In genomic region chr9:35665471-35665818, GRCh38 we compare ENCODE assay signal across 8 cellular contexts. TPM values are rescaled to one million over a fixed set of nuclear protein-coding genes. Genes with fewer than 3 reads are reported as not detected.
DNase-seq lines count a peak whose midpoint lies in the region; ATAC-seq and TF ChIP-seq lines count a peak whose summit lies in the region.

No MANE protein-coding gene starts in this region.

- H3K4me3 ChIP-seq in BJ (ENCODE audit: low read depth, low read length) (peak overlapping the region; percentile 59), LNCaP clone FGC (ENCODE audit: low read depth, low read length) (peak overlapping the region; percentile 83), ectodermal cell (ENCODE audit: insufficient read depth, low read depth, low read length) (peak overlapping the region; percentile 69), neural cell (ENCODE audit: low read length) (peak overlapping the region; percentile 82)

- 79 to 80% methylated on average over 5 of the region's 5 CpGs for WGBS in ectodermal cell, 2 experiments

- no peaks in the 10 kb centered on the region for H3K79me2 ChIP-seq in neural cell (replicated peaks; ENCODE audit: insufficient read depth, low read length)

- CTCF ChIA-PET in BJ (lab: Yijun Ruan, JAX), result interaction anchor here (0.6 to 6.4 kb wide), 7 partner anchors 8 to 64 kb away, joined by 3 to 63 read pairs (median 6); partner anchors contain the start of gene CA9

- peak overlapping the region; percentile 54 for H3K9ac ChIP-seq in neural cell (ENCODE audit: low read length)

- TF ChIP-seq EP300 in neural cell (conservative IDR thresholded peaks at IDR 0.05; ENCODE audit: poor library complexity, severe bottlenecking), result no peak

- TF ChIP-seq CTCF in BJ (IDR thresholded peaks at IDR 0.05; ENCODE audit: insufficient read depth, low read depth, low read length), result no peak
- no peak for TF ChIP-seq CTCF in LNCaP clone FGC (IDR thresholded peaks at IDR 0.05; ENCODE audit: control insufficient read depth, extremely low read depth, insufficient read depth)
- TF ChIP-seq CTCF in neural cell (IDR thresholded peaks at IDR 0.05; ENCODE audit: poor library complexity, severe bottlenecking), result no peak

- peaks cover 11% of the 10 kb centered on the region for H3K4me1 ChIP-seq in ectodermal cell (ENCODE audit: control insufficient read depth, insufficient read depth, low read length)

- no peaks in the 10 kb centered on the region for H3K9me2 ChIP-seq in neural cell (ENCODE audit: insufficient read depth, low read length)

- H2AFZ ChIP-seq in neural cell (ENCODE audit: low read depth, low read length), result peak overlapping the region; percentile 45

- H3K9me3 ChIP-seq in ectodermal cell (ENCODE audit: control insufficient read depth, low read length) (no peaks in the 10 kb centered on the region), neural cell (ENCODE audit: low read length) (no peaks in the 10 kb centered on the region)

- H3K27me3 ChIP-seq in BJ (ENCODE audit: control insufficient read depth, insufficient read depth, low read length) (no peaks in the 10 kb centered on the region), ectodermal cell (ENCODE audit: control insufficient read depth, insufficient read depth, low read length, poor library complexity, severe bottlenecking) (no peaks in the 10 kb centered on the region), neural cell (ENCODE audit: insufficient read depth, low read depth, low read length) (no peaks in the 10 kb centered on the region)

- TF ChIP-seq RAD21 in neural cell (conservative IDR thresholded peaks at IDR 0.05), result no peak

- no peak for DNase-seq in BJ (ENCODE audit: low read depth)
- DNase-seq in LNCaP clone FGC (ENCODE audit: low read depth), result no peak
- no peak for DNase-seq in NCI-H1092 treated with DMSO at 0.1 percent for 48 hours (lab: John Stamatoyannopoulos, UW)

- H4K20me1 ChIP-seq in neural cell (ENCODE audit: insufficient read depth), result no peaks in the 10 kb centered on the region

- H3F3A ChIP-seq in neural cell (ENCODE audit: insufficient read depth, low read length, poor library complexity, severe bottlenecking), result no peaks in the 10 kb centered on the region

- H3K27ac ChIP-seq in ectodermal cell (ENCODE audit: insufficient read depth, low read depth, low read length, poor library complexity, severe bottlenecking) (no peak overlapping the region), neural cell (ENCODE audit: low read length) (no peak overlapping the region)

- H3K4me2 ChIP-seq in neural cell (ENCODE audit: low read length), result peak overlapping the region; percentile 80

- ATAC-seq in GM21528 (IDR thresholded peaks at IDR 0.05; ENCODE audit: low FRiP score, unreplicated experiment) (no peak), HG03135 (IDR thresholded peaks at IDR 0.05; ENCODE audit: unreplicated experiment) (no peak), HG02885 (IDR thresholded peaks at IDR 0.05; ENCODE audit: poor library complexity, unreplicated experiment) (no peak)

- H3K36me3 ChIP-seq in BJ (ENCODE audit: control insufficient read depth, insufficient read depth, low read length) (no peaks in the 10 kb centered on the region), ectodermal cell (ENCODE audit: control insufficient read depth, insufficient read depth, low read length) (peaks cover 21% of the 10 kb centered on the region), neural cell (ENCODE audit: insufficient read depth, low read length) (peaks cover 8% of the 10 kb centered on the region)

- POLR2A ChIA-PET in BJ (lab: Charles Lee), result interaction anchor here (0.7 kb wide), 1 partner anchor 23 kb away, joined by 3 read pairs; no protein-coding TSS in a partner anchor

TF ChIP-seq in neural cell, 6 proteins besides CTCF, POLR2A, EP300 and RAD21:
- TF ChIP-seq MXI1 (conservative IDR thresholded peaks at IDR 0.05; ENCODE audit: poor library complexity, severe bottlenecking), result no peak

RNA-seq across cellular contexts. Expression of gene ARHGEF39, which starts 0.5 kb away (rescaled TPM):
- 2.7 and 4.1 TPM in 2 replicates for polyA plus RNA-seq in BJ (2011; rRNA removed)
- polyA minus RNA-seq in BJ (2011; rRNA and poly(A)+ RNA removed), result 3.7 and 4.2 TPM in 2 replicates
- 21.8 TPM for polyA plus RNA-seq in ectodermal cell (2013, experiment 1 of 4)
- polyA plus RNA-seq in ectodermal cell (2013, experiment 2 of 4), result 18.0 TPM
- polyA plus RNA-seq in ectodermal cell (2013, experiment 3 of 4), result 18.9 TPM
- polyA plus RNA-seq in ectodermal cell (2013, experiment 4 of 4), result 20.5 TPM
- 0.51 TPM in 1 of 2 replicates, not detected in the other for polyA plus RNA-seq in neural cell
- not detected in 2 replicates for polyA minus RNA-seq in neural cell

RNA-seq across cellular contexts. Expression of gene CCDC107, which starts 7.4 kb away (rescaled TPM):
- 22.0 and 27.9 TPM in 2 replicates for polyA plus RNA-seq in BJ (2011; rRNA removed)
- polyA minus RNA-seq in BJ (2011; rRNA and poly(A)+ RNA removed), result 5.8 and 9.7 TPM in 2 replicates
- 14.5 TPM for polyA plus RNA-seq in ectodermal cell (2013, experiment 1 of 4)
- 12.9 TPM for polyA plus RNA-seq in ectodermal cell (2013, experiment 2 of 4)
- 16.5 TPM for polyA plus RNA-seq in ectodermal cell (2013, experiment 3 of 4)
- polyA plus RNA-seq in ectodermal cell (2013, experiment 4 of 4), result 16.4 TPM
- polyA plus RNA-seq in neural cell, result 41.4 and 44.4 TPM in 2 replicates
- 11.8 and 12.4 TPM in 2 replicates for polyA minus RNA-seq in neural cell

RNA-seq across cellular contexts. Expression of gene RMRP, which starts 7.6 kb away (rescaled TPM):
- 235 and 1,738 TPM in 2 replicates for polyA plus RNA-seq in BJ (2011; rRNA removed)
- polyA minus RNA-seq in BJ (2011; rRNA and poly(A)+ RNA removed), result 13,377 and 21,567 TPM in 2 replicates
- 6,931 TPM for polyA plus RNA-seq in ectodermal cell (2013, experiment 1 of 4)
- polyA plus RNA-seq in ectodermal cell (2013, experiment 2 of 4), result 5,776 TPM
- 12,572 TPM for polyA plus RNA-seq in ectodermal cell (2013, experiment 3 of 4)
- polyA plus RNA-seq in ectodermal cell (2013, experiment 4 of 4), result 8,224 TPM
- 9,508 TPM in 1 of 2 replicates, not detected in the other for polyA plus RNA-seq in neural cell
- 23,296 and 96,249 TPM in 2 replicates for polyA minus RNA-seq in neural cell

RNA-seq across cellular contexts. Expression of gene CA9, which starts 8.3 kb away (rescaled TPM):
- polyA plus RNA-seq in BJ (2011; rRNA removed), result 0.13 and 0.32 TPM in 2 replicates
- polyA minus RNA-seq in BJ (2011; rRNA and poly(A)+ RNA removed), result not detected in 2 replicates
- polyA plus RNA-seq in ectodermal cell (2013, experiment 1 of 4), result 0.76 TPM
- polyA plus RNA-seq in ectodermal cell (2013, experiment 2 of 4), result 0.84 TPM
- 0.53 TPM for polyA plus RNA-seq in ectodermal cell (2013, experiment 3 of 4)
- 0.69 TPM for polyA plus RNA-seq in ectodermal cell (2013, experiment 4 of 4)
- polyA plus RNA-seq in neural cell, result not detected in 2 replicates
- not detected in 2 replicates for polyA minus RNA-seq in neural cell

RNA-seq across cellular contexts. Expression of gene SIT1, which starts 14.7 kb away (rescaled TPM):
- polyA plus RNA-seq in BJ (2011; rRNA removed) (not detected in 2 replicates), neural cell (not detected in 2 replicates)
- not detected in 2 replicates for polyA minus RNA-seq in BJ (2011; rRNA and poly(A)+ RNA removed)
- 0.78 TPM for polyA plus RNA-seq in ectodermal cell (2013, experiment 1 of 4)
- polyA plus RNA-seq in ectodermal cell (2013, experiment 2 of 4), result 1.00 TPM
- 0.64 TPM for polyA plus RNA-seq in ectodermal cell (2013, experiment 3 of 4)
- polyA plus RNA-seq in ectodermal cell (2013, experiment 4 of 4), result 0.61 TPM
- polyA minus RNA-seq in neural cell, result not detected in 2 replicates
